In genomic region chr7:23012797-23013714, GRCh38 we compare ENCODE assay signal across 8 cellular contexts. TPM values are rescaled to one million over a fixed set of nuclear protein-coding genes. Genes with fewer than 3 reads are reported as not detected.
DNase-seq lines count a peak whose midpoint lies in the region; ATAC-seq, FAIRE-seq and TF ChIP-seq lines count a peak whose summit lies in the region.

No MANE protein-coding gene starts in this region.

- no peaks in the 10 kb centered on the region for H3K27me3 Mint-ChIP-seq in activated T-helper 17 cell treated with anti-CD3 and anti-CD28 coated beads, Interleukin-2, amount 50 U/mL, for 72 hours

- ATAC-seq in HG03342 (IDR thresholded peaks at IDR 0.05; ENCODE audit: unreplicated experiment), result peak; percentile 5
- no peak for ATAC-seq in activated T-helper 17 cell treated with anti-CD3 and anti-CD28 coated beads, Interleukin-2, amount 50 U/mL, for 72 hours (replicated peaks)

- no peak overlapping the region for H3K27ac Mint-ChIP-seq in activated T-helper 17 cell treated with anti-CD3 and anti-CD28 coated beads, Interleukin-2, amount 50 U/mL, for 72 hours

- 0 to 1% methylated on average over 15 to 25 of the region's 52 CpGs for WGBS in thyroid gland, 2 donors

- intact Hi-C loops in dorsolateral prefrontal cortex (cut with DNase I) (loop anchor here in 1 of 2 donors (5.0 kb wide), 2 partner anchors 94 to 191 kb away; partner anchors contain the start of genes KLHL7 and TOMM7), thyroid gland (cut with DNase I) (no loop called here)

- peak; percentile 59 for DNase-seq in D341Med (ENCODE audit: low spot score)
- no peak for DNase-seq in GM19239 (ENCODE audit: insufficient read length, low spot score)
- DNase-seq in SHP77 treated with DMSO at 0.1 percent for 48 hours (lab: John Stamatoyannopoulos, UW), result peak; percentile 35
- DNase-seq in dorsolateral prefrontal cortex, result peak in 9 of 10 donors; percentile 8 to 58 (median 37)
- peak; percentile 39 for DNase-seq in medulla oblongata (ENCODE audit: extremely low spot score)
- peak; percentile 20 to 27 for DNase-seq in thyroid gland

- TF ChIP-seq CTCF in dorsolateral prefrontal cortex (IDR thresholded peaks at IDR 0.05 in 54 of 56, conservative IDR thresholded peaks at IDR 0.05 in 2 of 56; ENCODE audit: low read depth in 1 of 56, partially characterized antibody in 56 of 56) (peak in 5 of 56 donors; percentile 5 to 17 (median 11)), thyroid gland (IDR thresholded peaks at IDR 0.05) (no peak)

- no peak overlapping the region for H3K4me3 Mint-ChIP-seq in activated T-helper 17 cell treated with anti-CD3 and anti-CD28 coated beads, Interleukin-2, amount 50 U/mL, for 72 hours

- no peaks in the 10 kb centered on the region for H3K36me3 ChIP-seq in thyroid gland

- peak overlapping the region in 35 of 59 donors; percentile 9 to 89 (median 69) for H3K27ac ChIP-seq in dorsolateral prefrontal cortex
- peak overlapping the region in 2 of 3 donors; percentile 61 to 67 for H3K27ac ChIP-seq in thyroid gland

- H3K4me1 ChIP-seq in thyroid gland, result peaks cover 2 to 6% of the 10 kb centered on the region in 2 donors

- H3K27me3 ChIP-seq in dorsolateral prefrontal cortex, result no peaks in the 10 kb centered on the region
- H3K27me3 ChIP-seq in thyroid gland, result no peaks in the 10 kb centered on the region

- H3K9me3 Mint-ChIP-seq in activated T-helper 17 cell treated with anti-CD3 and anti-CD28 coated beads, Interleukin-2, amount 50 U/mL, for 72 hours, result peaks cover 3% of the 10 kb centered on the region

- FAIRE-seq in GM19239 (lab: Jason Lieb, UNC), result peak; percentile 86

- no peaks in the 10 kb centered on the region for H3K9me3 ChIP-seq in thyroid gland

- H3K4me3 ChIP-seq in dorsolateral prefrontal cortex (peak overlapping the region; percentile 58 to 96 (median 83)), thyroid gland (replicated peaks in 1 of 3) (peak overlapping the region; percentile 70 to 81 (median 71))

- no peak for TF ChIP-seq POLR2A in thyroid gland (IDR thresholded peaks at IDR 0.05)

- peaks cover 15% of the 10 kb centered on the region for H3K4me1 Mint-ChIP-seq in activated T-helper 17 cell treated with anti-CD3 and anti-CD28 coated beads, Interleukin-2, amount 50 U/mL, for 72 hours

- peaks cover 6% of the 10 kb centered on the region for H3K36me3 Mint-ChIP-seq in activated T-helper 17 cell treated with anti-CD3 and anti-CD28 coated beads, Interleukin-2, amount 50 U/mL, for 72 hours (ENCODE audit: low read depth)

RNA-seq across cellular contexts. Expression of gene HYCC1, which starts 0.9 kb away (rescaled TPM):
- total RNA-seq in dorsolateral prefrontal cortex, result 10 to 100 TPM; 14.8 to 47.6 (median 26.6) TPM
- total RNA-seq in thyroid gland, result 10 to 100 TPM; 18.5 to 38.7 (median 23.4) TPM
- 10 to 100 TPM; 20.2 to 41.1 TPM for total RNA-seq in activated T-helper 17 cell treated with anti-CD3 and anti-CD28 coated beads, Interleukin-2, amount 50 U/mL, for 72 hours
